10 cellular contexts compared by ENCODE assay signal in genomic region chr1:45929257-45929687, GRCh38.
DNase-seq lines count a peak whose midpoint lies in the region; ATAC-seq and TF ChIP-seq lines count a peak whose summit lies in the region.
"Had no signal": no experiment of that assay in that cellular context is flagged by ENCODE, and none has a peak within 500 bp of the region (broad histone marks: within the 10 kb centered on the region; RNA-seq: fewer than 3 reads in every experiment).

No MANE protein-coding gene starts in this region.

- TF ChIP-seq CTCF in NB4 (IDR thresholded peaks at IDR 0.05; ENCODE audit: low read depth, low read length) (no peak), brain microvascular endothelial cell (IDR thresholded peaks at IDR 0.05; ENCODE audit: low read depth, low read length, missing control alignments) (no peak), MM.1S (IDR thresholded peaks at IDR 0.05; ENCODE audit: low read length) (no peak), tibial nerve (IDR thresholded peaks at IDR 0.05) (no peak)

- H3K27ac ChIP-seq in brain microvascular endothelial cell (peak overlapping the region; percentile 41), MM.1S (ENCODE audit: low read length) (no peak overlapping the region), aorta (ENCODE audit: low read depth in 1 of 2, low read length in 2 of 2) (no peak overlapping the region), tibial nerve (no peak overlapping the region)

- TF ChIP-seq POLR2A in NB4 (IDR thresholded peaks at IDR 0.05; ENCODE audit: extremely low read depth, insufficient read length), result no peak
- no peak for TF ChIP-seq POLR2A in tibial nerve (IDR thresholded peaks at IDR 0.05)

- H3K9me3 ChIP-seq in MM.1S (replicated peaks; ENCODE audit: insufficient read depth, low read length), result no peaks in the 10 kb centered on the region
- no peaks in the 10 kb centered on the region for H3K9me3 ChIP-seq in aorta (ENCODE audit: control insufficient read depth, low read length)
- no peaks in the 10 kb centered on the region for H3K9me3 ChIP-seq in tibial nerve

- H3F3A ChIP-seq in MM.1S (ENCODE audit: insufficient read depth, low read length), result peaks cover 19% of the 10 kb centered on the region

- no peak for ATAC-seq in aorta (ENCODE audit: low FRiP score)

- DNase-seq in EL, result peak; percentile 70
- peak; percentile 54 for DNase-seq in NB4 (ENCODE audit: low read depth)
- peak; percentile 88 for DNase-seq in brain microvascular endothelial cell
- DNase-seq in myocyte (ENCODE audit: low read depth), result peak; percentile 56
- no peak for DNase-seq in MM.1S
- no peak for DNase-seq in NCI-H1694 (lab: John Stamatoyannopoulos, UW)
- no peak for DNase-seq in aorta
- DNase-seq in tibial nerve (ENCODE audit: low spot score in 2 of 2), result no peak
- DNase-seq: caudate nucleus, NCI-H2171 treated with DMSO at 0.1 percent for 48 hours had no signal

- no peaks in the 10 kb centered on the region for H3K9me2 ChIP-seq in MM.1S (replicated peaks; ENCODE audit: insufficient read depth, low read length)

- H3K4me2 ChIP-seq in MM.1S (ENCODE audit: low read depth, low read length), result no peak overlapping the region

- 21 to 25% methylated on average over 2 of the region's 2 CpGs for WGBS in aorta, 2 donors
- WGBS in tibial nerve, 2 donors, result 6 to 20% methylated on average over 2 of the region's 2 CpGs

- no peak overlapping the region for H3K9ac ChIP-seq in MM.1S (ENCODE audit: low read length)

- H3K4me1 ChIP-seq in MM.1S (ENCODE audit: low read length) (peaks cover 23% of the 10 kb centered on the region), aorta (ENCODE audit: control insufficient read depth in 1 of 2, insufficient read depth in 2 of 2, low read length in 2 of 2) (peaks cover 0 to 4% of the 10 kb centered on the region in 2 donors), tibial nerve (peaks cover 0 to 21% (median 7%) of the 10 kb centered on the region in 4 donors)

- H3K79me2 ChIP-seq in MM.1S (ENCODE audit: low read length), result peaks cover 34% of the 10 kb centered on the region

- H4K20me1 ChIP-seq in MM.1S (ENCODE audit: insufficient read depth, low read length), result no peaks in the 10 kb centered on the region

- in situ Hi-C loops in brain microvascular endothelial cell (cut with HindIII; ENCODE audit: low pct_ligation_motif_present, low sequenced_read_pairs), result no loop called here

- no peak for TF ChIP-seq EP300 in tibial nerve (IDR thresholded peaks at IDR 0.05)

- intact Hi-C loops in aorta (cut with DNase I), result no loop called here

- no peaks in the 10 kb centered on the region for H3K27me3 ChIP-seq in brain microvascular endothelial cell (replicated peaks)
- no peaks in the 10 kb centered on the region for H3K27me3 ChIP-seq in MM.1S (replicated peaks; ENCODE audit: insufficient read depth, low read length)
- no peaks in the 10 kb centered on the region for H3K27me3 ChIP-seq in aorta (ENCODE audit: control insufficient read depth in 1 of 2, insufficient read depth in 2 of 2, low read length in 1 of 2)
- no peaks in the 10 kb centered on the region for H3K27me3 ChIP-seq in tibial nerve

- no peak overlapping the region for H2AFZ ChIP-seq in MM.1S (ENCODE audit: low read length)

- no peaks in the 10 kb centered on the region for H3K36me3 ChIP-seq in brain microvascular endothelial cell (replicated peaks)
- no peaks in the 10 kb centered on the region for H3K36me3 ChIP-seq in MM.1S (replicated peaks; ENCODE audit: insufficient read depth, low read length)
- no peaks in the 10 kb centered on the region for H3K36me3 ChIP-seq in aorta (ENCODE audit: control insufficient read depth in 1 of 2, insufficient read depth in 2 of 2, low read length in 1 of 2)
- no peaks in the 10 kb centered on the region for H3K36me3 ChIP-seq in tibial nerve

- H3K4me3 ChIP-seq in NB4 (ENCODE audit: low read depth, low read length) (no peak overlapping the region), brain microvascular endothelial cell (ENCODE audit: low read depth, low read length) (no peak overlapping the region), MM.1S (ENCODE audit: low read length) (no peak overlapping the region), aorta (ENCODE audit: low read length in 2 of 2) (no peak overlapping the region), tibial nerve (no peak overlapping the region)

Comparison
In these comparisons a context has a peak if more than half of its experiments do, and no peak if none do; other contexts are left out.
1. DNase-seq: peak in EL (single experiment), NB4 (single experiment), brain microvascular endothelial cell (single experiment) and myocyte (single experiment); none in MM.1S (single experiment), NCI-H1694 (single experiment), aorta (0 of 2) and tibial nerve (0 of 2).